ENCODE assay signal across 8 cellular contexts in genomic region chr2:203730076-203730729, GRCh38. TPM values are rescaled to one million over a fixed set of nuclear protein-coding genes. Genes with fewer than 3 reads are reported as not detected.
DNase-seq lines count a peak whose midpoint lies in the region; ATAC-seq, FAIRE-seq and TF ChIP-seq lines count a peak whose summit lies in the region.
"Had no signal": no experiment of that assay in that cellular context is flagged by ENCODE, and none has a peak within 500 bp of the region (broad histone marks: within the 10 kb centered on the region; RNA-seq: fewer than 3 reads in every experiment).

No MANE protein-coding gene starts in this region.

- H3K36me3 Mint-ChIP-seq in T-helper 1 cell treated with Interleukin-12 subunit alpha and Interleukin-12 subunit beta and Interleukin-4 antibody, amounts not matched to agents 30 μg/mL and 1 μg/mL, for 36 hours (ENCODE audit: low read depth) = peaks cover 80% of the 10 kb centered on the region

- H3K4me1 ChIP-seq in vagina = no peaks in the 10 kb centered on the region

- no peaks in the 10 kb centered on the region for H3K27me3 Mint-ChIP-seq in T-helper 1 cell treated with Interleukin-12 subunit alpha and Interleukin-12 subunit beta and Interleukin-4 antibody, amounts not matched to agents 30 μg/mL and 1 μg/mL, for 36 hours (ENCODE audit: low read depth)

- intact Hi-C loops in vagina (cut with DNase I) = no loop called here

- no peak for FAIRE-seq in GM12891 (lab: Jason Lieb, UNC)

- no peak for TF ChIP-seq POLR2A in GM12891 (IDR thresholded peaks at IDR 0.05; ENCODE audit: low read depth, low read length)
- TF ChIP-seq POLR2A in vagina (IDR thresholded peaks at IDR 0.05) = no peak

- DNase-seq in GM12891 (ENCODE audit: insufficient read length, low spot score) (peak; percentile 21), fibroblast of pulmonary artery (ENCODE audit: low read depth) (peak; percentile 34), NCI-H82 treated with DMSO at 0.1 percent for 48 hours (lab: John Stamatoyannopoulos, UW; ENCODE audit: unreplicated experiment) (no peak), vagina (ENCODE audit: extremely low spot score in 2 of 2) (no peak)
- no peak for DNase-seq in stimulated activated CD4-positive, alpha-beta T cell treated with anti-CD3 and anti-CD28 coated beads, Interleukin-1b, Interleukin-23, amount 100 ng/mL, for 48 hours
- DNase-seq: DND-41 had no signal

- H3K27me3 ChIP-seq in vagina = no peaks in the 10 kb centered on the region

- no peak overlapping the region for H3K27ac ChIP-seq in vagina

- H3K4me1 Mint-ChIP-seq in T-helper 1 cell treated with Interleukin-12 subunit alpha and Interleukin-12 subunit beta and Interleukin-4 antibody, amounts not matched to agents 30 μg/mL and 1 μg/mL, for 36 hours (ENCODE audit: low read depth) = peaks cover 75% of the 10 kb centered on the region

- TF ChIP-seq CTCF in fibroblast of pulmonary artery (IDR thresholded peaks at IDR 0.05; ENCODE audit: low read length, missing control alignments) (no peak), vagina (IDR thresholded peaks at IDR 0.05) (no peak)

- no peak overlapping the region for H3K4me3 ChIP-seq in fibroblast of pulmonary artery (replicated peaks; ENCODE audit: low read depth, low read length)
- no peak overlapping the region for H3K4me3 ChIP-seq in vagina

- ATAC-seq in GM21529 (IDR thresholded peaks at IDR 0.05; ENCODE audit: unreplicated experiment) = peak; percentile 80

- H3K36me3 ChIP-seq in vagina = no peaks in the 10 kb centered on the region

- peak overlapping the region; percentile 29 for H3K4me3 Mint-ChIP-seq in T-helper 1 cell treated with Interleukin-12 subunit alpha and Interleukin-12 subunit beta and Interleukin-4 antibody, amounts not matched to agents 30 μg/mL and 1 μg/mL, for 36 hours

- H3K9me3 Mint-ChIP-seq in T-helper 1 cell treated with Interleukin-12 subunit alpha and Interleukin-12 subunit beta and Interleukin-4 antibody, amounts not matched to agents 30 μg/mL and 1 μg/mL, for 36 hours = no peaks in the 10 kb centered on the region

- H3K9me3 ChIP-seq in vagina = no peaks in the 10 kb centered on the region

- peak overlapping the region; percentile 86 for H3K27ac Mint-ChIP-seq in T-helper 1 cell treated with Interleukin-12 subunit alpha and Interleukin-12 subunit beta and Interleukin-4 antibody, amounts not matched to agents 30 μg/mL and 1 μg/mL, for 36 hours

TF ChIP-seq in GM12891, 5 proteins besides CTCF, POLR2A, EP300 and RAD21:
- TF ChIP-seq POU2F2 (IDR thresholded peaks at IDR 0.05; ENCODE audit: low read depth, low read length) = no peak
- TF ChIP-seq POLR2AphosphoS5 (IDR thresholded peaks at IDR 0.05; ENCODE audit: low read depth, low read length) = no peak
- TF ChIP-seq PAX5 (IDR thresholded peaks at IDR 0.05; ENCODE audit: insufficient read depth, low read length, severe bottlenecking) = no peak
- TF ChIP-seq TAF1 (IDR thresholded peaks at IDR 0.05; ENCODE audit: low read depth, low read length) = no peak
- no peak for TF ChIP-seq SPI1 (IDR thresholded peaks at IDR 0.05; ENCODE audit: low read depth, low read length)

RNA-seq across cellular contexts. Expression of gene CD28, which starts 23.8 kb away (rescaled TPM):
- polyA plus RNA-seq in GM12891 (2012; ENCODE audit: low read depth, missing spikeins) = 0.15 TPM
- 2.7 TPM for total RNA-seq in vagina

Comparison
In these comparisons a context has a peak if more than half of its experiments do, and no peak if none do; other contexts are left out.
1. DNase-seq: peak in GM12891 (single experiment) and fibroblast of pulmonary artery (single experiment); none in NCI-H82 treated with DMSO at 0.1 percent for 48 hours (single experiment), stimulated activated CD4-positive, alpha-beta T cell treated with anti-CD3 and anti-CD28 coated beads, Interleukin-1b, Interleukin-23, amount 100 ng/mL, for 48 hours (single experiment) and vagina (0 of 2).